In genomic region chr1:172941456-172941855, GRCh38 we compare ENCODE assay signal across 1 cellular context.
TF ChIP-seq lines count a peak whose summit lies in the region.

No MANE protein-coding gene starts in this region.

TF ChIP-seq in SK-N-SH treated with all-trans-retinoic acid at 6 μM for 48 hours, 23 proteins besides CTCF, POLR2A, EP300 and RAD21 (continued from another document):
- TF ChIP-seq RARB (CRISPR knock-in tag; IDR thresholded peaks at IDR 0.05): no peak
- no peak for TF ChIP-seq CREB5 (CRISPR knock-in tag; IDR thresholded peaks at IDR 0.05; ENCODE audit: low read depth)
- TF ChIP-seq CSDC2 (CRISPR knock-in tag; IDR thresholded peaks at IDR 0.05): no peak
- TF ChIP-seq ISL1 (CRISPR knock-in tag; IDR thresholded peaks at IDR 0.05): no peak
- TF ChIP-seq TOX (CRISPR knock-in tag; IDR thresholded peaks at IDR 0.05; ENCODE audit: borderline replicate concordance): no peak
- TF ChIP-seq PPARA (CRISPR knock-in tag; IDR thresholded peaks at IDR 0.05; ENCODE audit: borderline replicate concordance): no peak
- TF ChIP-seq ESRRG (CRISPR knock-in tag; IDR thresholded peaks at IDR 0.05): no peak
- no peak for TF ChIP-seq ARNTL (CRISPR knock-in tag; IDR thresholded peaks at IDR 0.05; ENCODE audit: borderline replicate concordance, low read depth)
- TF ChIP-seq GLIS3 (CRISPR knock-in tag; IDR thresholded peaks at IDR 0.05): no peak
